ENCODE assay signal across 15 cellular contexts in the genomic region with DNA sequence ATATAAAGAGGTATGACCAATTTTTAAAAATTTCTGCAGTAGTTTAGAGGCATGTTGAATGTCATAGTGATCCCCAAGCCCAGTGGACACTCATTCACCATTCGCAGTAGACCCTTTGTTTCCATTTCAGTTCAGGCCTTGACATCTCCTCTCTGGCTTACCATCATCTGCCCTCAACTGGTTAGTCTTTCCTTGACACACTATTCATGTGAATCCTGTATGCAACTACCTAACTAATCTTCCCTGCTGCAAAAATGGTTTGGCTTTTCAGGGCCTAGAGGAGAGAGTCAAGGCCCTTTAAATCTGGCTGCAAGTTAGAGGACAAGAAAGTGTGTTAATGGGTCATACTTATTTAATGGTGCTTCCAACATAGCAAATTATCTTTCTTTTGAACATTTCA. TPM values are rescaled to one million over a fixed set of nuclear protein-coding genes. Genes with fewer than 3 reads are reported as not detected.
DNase-seq lines count a peak whose midpoint lies in the region; ATAC-seq, FAIRE-seq and TF ChIP-seq lines count a peak whose summit lies in the region.
"Had no signal": no experiment of that assay in that cellular context is flagged by ENCODE, and none has a peak within 500 bp of the region (broad histone marks: within the 10 kb centered on the region; RNA-seq: fewer than 3 reads in every experiment).

No MANE protein-coding gene starts in this region.

- no peak for DNase-seq in CD8-positive, alpha-beta T cell
- DNase-seq in NCI-H69 (lab: John Stamatoyannopoulos, UW) (peak; percentile 35), GM12878 (ENCODE audit: low read depth, low spot score) (no peak), mesenchymal stem cell (no peak), NCI-H345 treated with DMSO at 0.1 percent for 48 hours (lab: John Stamatoyannopoulos, UW; ENCODE audit: unreplicated experiment) (no peak), NCI-H524 treated with DMSO at 0.1 percent for 48 hours (lab: John Stamatoyannopoulos, UW) (no peak), kidney (no peak), COR-L47 (lab: John Stamatoyannopoulos, UW) (no peak)
- DNase-seq: activated T-cell treated with anti-CD3 and anti-CD28 coated beads, Interleukin-2, amount 50 U/mL, for 24 hours; GF-D8; left colon; occipital lobe; stimulated activated CD4-positive, alpha-beta T cell treated with anti-CD3 and anti-CD28 coated beads, Interleukin-2, amount 100 ng/mL, for 48 hours had no signal

- H4K91ac ChIP-seq in mesenchymal stem cell (ENCODE audit: low read length), result no peak overlapping the region

- H3K79me1 ChIP-seq in mesenchymal stem cell (replicated peaks; ENCODE audit: low read length, poor library complexity, severe bottlenecking), result peaks cover 1% of the 10 kb centered on the region

- H3K9me3 Mint-ChIP-seq in CD8-positive, alpha-beta T cell, result no peaks in the 10 kb centered on the region
- H3K9me3 Mint-ChIP-seq: activated T-cell treated with anti-CD3 and anti-CD28 coated beads, Interleukin-2, amount 50 U/mL, for 24 hours; central memory CD8-positive, alpha-beta T cell had no signal

- WGBS in GM12878 (ENCODE audit: insufficient coverage, insufficient replicate concordance, low lambda C conversion rate, missing lambda C conversion rate), result 93% methylated on average over 1 of the region's 1 CpG
- WGBS in mesenchymal stem cell, result 86% methylated on average over 1 of the region's 1 CpG

- no peaks in the 10 kb centered on the region for H3K27me3 ChIP-seq in CD8-positive, alpha-beta T cell (ENCODE audit: insufficient read depth, low read length)
- H3K27me3 ChIP-seq in GM12878 (replicated peaks in 1 of 2; ENCODE audit: control insufficient read depth in 2 of 2, insufficient read depth in 2 of 2, low read length in 1 of 2), result no peaks in the 10 kb centered on the region
- H3K27me3 ChIP-seq in mesenchymal stem cell (ENCODE audit: control insufficient read depth in 1 of 2, insufficient read depth in 1 of 2, low read length in 2 of 2), result no peaks in the 10 kb centered on the region
- H3K27me3 ChIP-seq: SJSA1 had no signal

- H4K8ac ChIP-seq in mesenchymal stem cell (ENCODE audit: low read length), result no peak overlapping the region

- no peak overlapping the region for H3K14ac ChIP-seq in mesenchymal stem cell (ENCODE audit: low read length in 2 of 2)

- no peak for TF ChIP-seq RAD21 in GM12878 (IDR thresholded peaks at IDR 0.05; ENCODE audit: insufficient read depth, low read depth, low read length)

- no peaks in the 10 kb centered on the region for H3K79me2 ChIP-seq in GM12878 (ENCODE audit: control insufficient read depth, insufficient read depth, low read length)

- no peak for ATAC-seq in CD8-positive, alpha-beta T cell
- ATAC-seq in GM12878, result peak; percentile 21; the same call in 1 of the 3 replicates

- no peak overlapping the region for H2BK15ac ChIP-seq in mesenchymal stem cell (ENCODE audit: low read depth, poor library complexity, severe bottlenecking)

- H3K4me3 ChIP-seq in CD8-positive, alpha-beta T cell (ENCODE audit: low read depth, low read length), result no peak overlapping the region
- H3K4me3 ChIP-seq in GM12878, result no peak overlapping the region
- no peak overlapping the region for H3K4me3 ChIP-seq in mesenchymal stem cell (ENCODE audit: insufficient read depth in 1 of 2, low read depth in 1 of 2, low read length in 2 of 2)
- H3K4me3 ChIP-seq in kidney (ENCODE audit: low read length in 2 of 2), result no peak overlapping the region
- H3K4me3 ChIP-seq: SJSA1 had no signal

- H2AFZ ChIP-seq in GM12878 (ENCODE audit: control insufficient read depth, low read depth, low read length), result no peak overlapping the region
- H2AFZ ChIP-seq in mesenchymal stem cell (ENCODE audit: low read depth, low read length), result no peak overlapping the region

- CTCF ChIA-PET in CD8-positive, alpha-beta T cell (lab: Charles Lee), result interaction anchor here (0.6 to 2.1 kb wide), 15 partner anchors 9 to 780 kb away, joined by 3 to 16 read pairs (median 5); no protein-coding TSS in a partner anchor
- CTCF ChIA-PET in GM12878 (lab: Yijun Ruan, JAX), result interaction anchor here (0.6 to 11.0 kb wide), 30 partner anchors 9 to 780 kb away, joined by 3 to 145 read pairs (median 4); no protein-coding TSS in a partner anchor

- H4K20me1 ChIP-seq in GM12878 (ENCODE audit: control insufficient read depth, insufficient read depth), result no peaks in the 10 kb centered on the region

- SMC1A ChIA-PET in GM12878 (lab: Charles Lee; ENCODE audit: uncharacterized antibody, unreplicated experiment), result interaction anchor here (0.7 to 6.3 kb wide), 27 partner anchors 8 to 316 kb away, joined by 3 to 92 read pairs (median 5); no protein-coding TSS in a partner anchor

- H3K9me3 ChIP-seq in CD8-positive, alpha-beta T cell (ENCODE audit: low read length), result no peaks in the 10 kb centered on the region
- H3K9me3 ChIP-seq in GM12878 (replicated peaks; ENCODE audit: control insufficient read depth, insufficient read depth, low read length) (no peaks in the 10 kb centered on the region), mesenchymal stem cell (ENCODE audit: control insufficient read depth, low read length) (no peaks in the 10 kb centered on the region), kidney (ENCODE audit: control insufficient read depth in 1 of 2, low read length in 2 of 2) (no peaks in the 10 kb centered on the region)
- H3K9me3 ChIP-seq: SJSA1 had no signal

- H3K4me1 Mint-ChIP-seq in CD8-positive, alpha-beta T cell (ENCODE audit: low read depth), result peaks cover 13% of the 10 kb centered on the region

- intact Hi-C loops in CD8-positive, alpha-beta T cell (cut with DNase I, micrococcal nuclease), result loop anchor here (1.0 to 10.0 kb wide), 7 partner anchors 115 to 864 kb away; a partner anchor contains a TSS
- intact Hi-C loops in GM12878 (cut with micrococcal nuclease; ENCODE audit: unreplicated experiment) (loop anchor here (1.0 to 5.0 kb wide), 2 partner anchors 115 to 309 kb away; a partner anchor contains a TSS), kidney (cut with DNase I) (loop anchor here (5.0 kb wide), 1 partner anchor 119 kb away; no protein-coding TSS in a partner anchor)

- no peaks in the 10 kb centered on the region for H3K27me3 Mint-ChIP-seq in CD8-positive, alpha-beta T cell (ENCODE audit: low read depth)
- H3K27me3 Mint-ChIP-seq: activated T-cell treated with anti-CD3 and anti-CD28 coated beads, Interleukin-2, amount 50 U/mL, for 24 hours; central memory CD8-positive, alpha-beta T cell had no signal

- no peak overlapping the region for H3K4me2 ChIP-seq in GM12878 (ENCODE audit: control insufficient read depth, insufficient read depth)
- no peak overlapping the region for H3K4me2 ChIP-seq in mesenchymal stem cell (ENCODE audit: low read length, poor library complexity, severe bottlenecking)

- POLR2A ChIA-PET in CD8-positive, alpha-beta T cell (lab: Charles Lee), result interaction anchor here (1.4 kb wide), 1 partner anchor 96 kb away, joined by 4 read pairs; no protein-coding TSS in a partner anchor
- POLR2A ChIA-PET in GM12878 (lab: Charles Lee), result interaction anchor here (0.5 kb wide), 1 partner anchor 56 kb away, joined by 4 read pairs; no protein-coding TSS in a partner anchor

- H3K18ac ChIP-seq in mesenchymal stem cell (ENCODE audit: low read depth in 1 of 2, low read length in 2 of 2), result no peak overlapping the region

- H3K36me3 ChIP-seq in CD8-positive, alpha-beta T cell (ENCODE audit: insufficient read depth, low read length), result peaks cover 3% of the 10 kb centered on the region
- H3K36me3 ChIP-seq in GM12878 (ENCODE audit: control insufficient read depth in 2 of 2, insufficient read depth in 2 of 2, low read length in 1 of 2) (no peaks in the 10 kb centered on the region), mesenchymal stem cell (ENCODE audit: control insufficient read depth in 1 of 2, insufficient read depth in 2 of 2, low read depth in 1 of 2, low read length in 2 of 2) (peaks cover 4 to 61% of the 10 kb centered on the region in 2 experiments), kidney (ENCODE audit: control insufficient read depth in 1 of 2, insufficient read depth in 2 of 2, low read length in 2 of 2) (peaks cover 0 to 4% of the 10 kb centered on the region in 2 donors)

- no peak for TF ChIP-seq EP300 in GM12878 (IDR thresholded peaks at IDR 0.05; ENCODE audit: borderline replicate concordance in 1 of 2, control insufficient read depth in 1 of 2, low read depth in 2 of 2, low read length in 2 of 2)

- in situ Hi-C loops in GM12878 (cut with MboI), result loop anchor here (25.0 kb wide), 1 partner anchor 299 kb away; a partner anchor contains a TSS

- no peak overlapping the region for H2BK12ac ChIP-seq in mesenchymal stem cell (ENCODE audit: low read length in 2 of 2)

- no peak for TF ChIP-seq CTCF in CD8-positive, alpha-beta T cell (IDR thresholded peaks at IDR 0.05)
- TF ChIP-seq CTCF in GM12878 (IDR thresholded peaks at IDR 0.05 in 2 of 3, conservative IDR thresholded peaks at IDR 0.05 in 1 of 3; ENCODE audit: control insufficient read depth in 2 of 3, extremely low read depth in 1 of 3, insufficient read depth in 1 of 3, low read depth in 3 of 3, low read length in 3 of 3) (no peak), kidney (IDR thresholded peaks at IDR 0.05; ENCODE audit: borderline replicate concordance, extremely low read depth, insufficient read depth) (no peak)

- peak overlapping the region; percentile 56 for H3K27ac Mint-ChIP-seq in CD8-positive, alpha-beta T cell
- H3K27ac Mint-ChIP-seq: activated T-cell treated with anti-CD3 and anti-CD28 coated beads, Interleukin-2, amount 50 U/mL, for 24 hours had no signal

- H3K9ac ChIP-seq in GM12878 (ENCODE audit: control insufficient read depth, insufficient read depth, low read length) (no peak overlapping the region), mesenchymal stem cell (ENCODE audit: low read length) (peak overlapping the region; percentile 15), kidney (ENCODE audit: low read length in 2 of 2) (no peak overlapping the region)

- H3K23ac ChIP-seq in mesenchymal stem cell (ENCODE audit: low read length in 2 of 2), result no peak overlapping the region

- peak overlapping the region; percentile 0 for H3K27ac ChIP-seq in CD8-positive, alpha-beta T cell (ENCODE audit: low read depth, low read length)
- H3K27ac ChIP-seq in GM12878 (ENCODE audit: control insufficient read depth, insufficient read depth) (no peak overlapping the region), mesenchymal stem cell (ENCODE audit: low read length, poor library complexity, severe bottlenecking) (peak overlapping the region; percentile 1), kidney (ENCODE audit: low read depth in 2 of 2, low read length in 2 of 2) (no peak overlapping the region)
- H3K27ac ChIP-seq: SJSA1 had no signal

- H3K4ac ChIP-seq in mesenchymal stem cell (ENCODE audit: low read depth in 1 of 2, low read length in 2 of 2), result no peak overlapping the region

- H3K4me3 Mint-ChIP-seq in CD8-positive, alpha-beta T cell, result no peak overlapping the region
- H3K4me3 Mint-ChIP-seq: activated T-cell treated with anti-CD3 and anti-CD28 coated beads, Interleukin-2, amount 50 U/mL, for 24 hours; central memory CD8-positive, alpha-beta T cell had no signal

- BruUV-seq in GM12878 (replicated peaks; lab: Mats Ljungman, UMichigan), result no TSS peak

- peaks cover 7% of the 10 kb centered on the region for H3K4me1 ChIP-seq in CD8-positive, alpha-beta T cell (ENCODE audit: insufficient read depth, low read length)
- H3K4me1 ChIP-seq in GM12878 (ENCODE audit: control insufficient read depth, insufficient read depth, low read length) (no peaks in the 10 kb centered on the region), mesenchymal stem cell (ENCODE audit: control insufficient read depth, insufficient read depth, low read depth, low read length) (no peaks in the 10 kb centered on the region), kidney (ENCODE audit: control insufficient read depth in 1 of 2, insufficient read depth in 1 of 2, low read depth in 1 of 2, low read length in 2 of 2) (peaks cover 0 to 2% of the 10 kb centered on the region in 2 donors)

- H2BK5ac ChIP-seq in mesenchymal stem cell (ENCODE audit: low read depth, low read length, poor library complexity, severe bottlenecking), result no peak overlapping the region

- FAIRE-seq in GM12878 (lab: Jason Lieb, UNC) (peak; percentile 52), kidney (lab: Jason Lieb, UNC) (no peak)

- H3K36me3 Mint-ChIP-seq in CD8-positive, alpha-beta T cell, result peaks cover 56% of the 10 kb centered on the region

- peak overlapping the region; percentile 39 for H2AK5ac ChIP-seq in mesenchymal stem cell (ENCODE audit: low read length, severe bottlenecking)

- no peak for TF ChIP-seq POLR2A in GM12878 (IDR thresholded peaks at IDR 0.05; ENCODE audit: low read depth, low read length)

- RAD21 ChIA-PET in GM12878 (lab: Charles Lee; ENCODE audit: unreplicated experiment), result interaction anchor here (0.7 to 6.1 kb wide), 12 partner anchors 9 to 311 kb away, joined by 3 to 62 read pairs (median 4); no protein-coding TSS in a partner anchor

- H2BK120ac ChIP-seq in mesenchymal stem cell (ENCODE audit: low read depth, low read length), result no peak overlapping the region

RNA-seq across cellular contexts. Expression of a gene that starts 10.9 kb away (rescaled TPM):
- total RNA-seq in CD8-positive, alpha-beta T cell, result 10 to 100 TPM; 10.8 to 13.6 TPM
- 26.8 and 31.2 TPM in 2 replicates for total RNA-seq in GM12878 (2013; cell fraction: nucleolus; rRNA removed)
- total RNA-seq in GM12878 (2014; rRNA removed), result 8.8 and 9.8 TPM in 2 replicates
- total RNA-seq in GM12878 (2014; rRNA removed; fragmentation: Illumina TruSeq; extraction: Trizol), result 8.8 and 9.1 TPM in 2 replicates
- 11.5 and 14.3 TPM in 2 replicates for total RNA-seq in GM12878 (2021)
- polyA plus RNA-seq in GM12878 (2011; ENCODE audit: low read depth), result 4.1 TPM
- polyA plus RNA-seq in GM12878 (2011; rRNA removed), result 5.0 and 6.1 TPM in 2 replicates
- polyA plus RNA-seq in GM12878 (2011; cell fraction: cytosol; rRNA removed), result 3.0 and 3.1 TPM in 2 replicates
- 3.8 and 5.9 TPM in 2 replicates for polyA plus RNA-seq in GM12878 (2011; cell fraction: nucleus; rRNA removed)
- polyA plus RNA-seq in GM12878 (2012), result 5.7 and 7.9 TPM in 2 replicates
- 7.9 and 11.2 TPM in 2 replicates for polyA plus RNA-seq in GM12878 (2014; fragmentation: Illumina TruSeq; extraction: Trizol)
- polyA plus RNA-seq in GM12878 (2014; fragmentation: Nextera tagmentation; extraction: Ambion mirVana), result 10 to 100 TPM; 12.9 to 17.6 TPM
- 6.3 and 9.3 TPM in 2 replicates for polyA plus RNA-seq in GM12878 (2014; rRNA removed)
- 10 to 100 TPM; 14.4 to 20.8 TPM for polyA plus RNA-seq in GM12878 (2016; fragmentation: Nextera tagmentation; extraction: Ambion mirVana)
- 2.9 and 4.4 TPM in 2 replicates for polyA minus RNA-seq in GM12878 (2011; rRNA and poly(A)+ RNA removed)
- 3.1 and 4.9 TPM in 2 replicates for polyA minus RNA-seq in GM12878 (2011; cell fraction: cytosol; rRNA and poly(A)+ RNA removed)
- 2.9 and 3.8 TPM in 2 replicates for polyA minus RNA-seq in GM12878 (2011; cell fraction: nucleus; rRNA and poly(A)+ RNA removed)
- 18.6 TPM for polyA plus RNA-seq in mesenchymal stem cell (2013, experiment 1 of 2)
- polyA plus RNA-seq in mesenchymal stem cell (2013, experiment 2 of 2), result 17.5 TPM
- total RNA-seq in kidney, result 22.4 TPM
- polyA plus RNA-seq in kidney (ENCODE audit: insufficient read depth, low read depth, low replicate concordance), result 12.3 TPM

Comparison
In these comparisons a context has a peak if more than half of its experiments do, and no peak if none do; other contexts are left out.
1. H3K27ac ChIP-seq: peak in CD8-positive, alpha-beta T cell (single experiment) and mesenchymal stem cell (single experiment); none in GM12878 (single experiment) and kidney (0 of 2).